9 cellular contexts compared by ENCODE assay signal in genomic region chr3:43773273-43774104, GRCh38.
DNase-seq lines count a peak whose midpoint lies in the region; ATAC-seq, FAIRE-seq and TF ChIP-seq lines count a peak whose summit lies in the region.
"Had no signal": no experiment of that assay in that cellular context is flagged by ENCODE, and none has a peak within 500 bp of the region (broad histone marks: within the 10 kb centered on the region; RNA-seq: fewer than 3 reads in every experiment).

No MANE protein-coding gene starts in this region.

- no peak overlapping the region for H3K27ac Mint-ChIP-seq in activated T-cell treated with anti-CD3 and anti-CD28 coated beads, Interleukin-2, amount 50 U/mL, for 24 hours

- WGBS in right cardiac atrium, result 53% methylated on average over 10 of the region's 10 CpGs
- 71 to 78% methylated on average over 9 to 10 of the region's 10 CpGs for WGBS in testis, 2 donors

- DNase-seq in activated T-cell treated with anti-CD3 and anti-CD28 coated beads, Interleukin-2, amount 50 U/mL, for 24 hours, result peak; percentile 34
- no peak for DNase-seq in activated T-cell treated with anti-CD3 and anti-CD28 coated beads, Interleukin-2, amount 50 U/mL, for 48 hours
- DNase-seq in right cardiac atrium (peak; percentile 39 to 72 (median 68)), testis (peak; percentile 57), GM19239 (ENCODE audit: insufficient read length, low spot score) (no peak)
- no peak for DNase-seq in activated T-cell treated with anti-CD3 and anti-CD28 coated beads, Interleukin-2, amount 50 U/mL, for 4 hours
- DNase-seq: NCI-H2171 treated with DMSO at 0.1 percent for 48 hours had no signal

- no peaks in the 10 kb centered on the region for H3K36me3 Mint-ChIP-seq in activated T-cell treated with anti-CD3 and anti-CD28 coated beads, Interleukin-2, amount 50 U/mL, for 24 hours (ENCODE audit: low read depth)
- H3K36me3 Mint-ChIP-seq in activated T-cell treated with anti-CD3 and anti-CD28 coated beads, Interleukin-2, amount 50 U/mL, for 4 hours (ENCODE audit: insufficient read depth), result no peaks in the 10 kb centered on the region

- no peak for FAIRE-seq in GM19239 (lab: Jason Lieb, UNC)

- H3K4me1 Mint-ChIP-seq in activated T-cell treated with anti-CD3 and anti-CD28 coated beads, Interleukin-2, amount 50 U/mL, for 24 hours (ENCODE audit: low read depth), result peaks cover 33% of the 10 kb centered on the region
- peaks cover 34% of the 10 kb centered on the region for H3K4me1 Mint-ChIP-seq in activated T-cell treated with anti-CD3 and anti-CD28 coated beads, Interleukin-2, amount 50 U/mL, for 4 hours (ENCODE audit: low read depth)

- H3K9me3 ChIP-seq in right cardiac atrium (ENCODE audit: control insufficient read depth, low read length) (no peaks in the 10 kb centered on the region), testis (no peaks in the 10 kb centered on the region)

- no peak overlapping the region for H3K4me3 Mint-ChIP-seq in activated T-cell treated with anti-CD3 and anti-CD28 coated beads, Interleukin-2, amount 50 U/mL, for 24 hours
- H3K4me3 Mint-ChIP-seq in activated T-cell treated with anti-CD3 and anti-CD28 coated beads, Interleukin-2, amount 50 U/mL, for 4 hours, result no peak overlapping the region

- H3K9me3 Mint-ChIP-seq in activated T-cell treated with anti-CD3 and anti-CD28 coated beads, Interleukin-2, amount 50 U/mL, for 24 hours, result no peaks in the 10 kb centered on the region
- H3K9me3 Mint-ChIP-seq in activated T-cell treated with anti-CD3 and anti-CD28 coated beads, Interleukin-2, amount 50 U/mL, for 4 hours, result no peaks in the 10 kb centered on the region

- no peaks in the 10 kb centered on the region for H3K36me3 ChIP-seq in testis (ENCODE audit: low read depth, missing control alignments)

- H3K4me1 ChIP-seq in right cardiac atrium (ENCODE audit: control insufficient read depth, insufficient read depth, low read length), result peaks cover 20% of the 10 kb centered on the region
- peaks cover 21% of the 10 kb centered on the region for H3K4me1 ChIP-seq in testis

- H3K4me3 ChIP-seq in right cardiac atrium (ENCODE audit: low read length) (no peak overlapping the region), testis (no peak overlapping the region)

- TF ChIP-seq POLR2A in testis (IDR thresholded peaks at IDR 0.05), result no peak

- no peak for TF ChIP-seq CTCF in VCaP (conservative IDR thresholded peaks at IDR 0.05)
- no peak for TF ChIP-seq CTCF in testis (IDR thresholded peaks at IDR 0.05)

- H3K27me3 Mint-ChIP-seq in activated T-cell treated with anti-CD3 and anti-CD28 coated beads, Interleukin-2, amount 50 U/mL, for 24 hours, result peaks cover 6% of the 10 kb centered on the region
- H3K27me3 Mint-ChIP-seq in activated T-cell treated with anti-CD3 and anti-CD28 coated beads, Interleukin-2, amount 50 U/mL, for 4 hours (ENCODE audit: low read depth), result no peaks in the 10 kb centered on the region

- H3K27me3 ChIP-seq in right cardiac atrium (ENCODE audit: control insufficient read depth, insufficient read depth), result no peaks in the 10 kb centered on the region
- H3K27me3 ChIP-seq in testis, result no peaks in the 10 kb centered on the region

- ATAC-seq in right cardiac atrium, result no peak
- no peak for ATAC-seq in activated CD4-positive, CD25-positive, alpha-beta regulatory T cell treated with anti-CD3 and anti-CD28 coated beads, Interleukin-2, amount 50 U/mL, for 24 hours
- ATAC-seq in activated T-cell treated with anti-CD3 and anti-CD28 coated beads, Interleukin-2, amount 50 U/mL, for 4 hours, result no peak

- H3K27ac ChIP-seq in VCaP, result peak overlapping the region; percentile 41; the same call in 1 of the 2 replicates
- H3K27ac ChIP-seq in right cardiac atrium (ENCODE audit: low read length), result peak overlapping the region; percentile 25
- H3K27ac ChIP-seq in testis, result no peak overlapping the region

- intact Hi-C loops in right cardiac atrium (cut with DNase I), result no loop called here
- intact Hi-C loops in testis (cut with DNase I; ENCODE audit: low total_unique reads), result no loop called here

Comparison
In these comparisons a context has a peak if more than half of its experiments do, and no peak if none do; other contexts are left out.
1. DNase-seq: peak in activated T-cell treated with anti-CD3 and anti-CD28 coated beads, Interleukin-2, amount 50 U/mL, for 24 hours (single experiment), right cardiac atrium (3 of 3) and testis (single experiment); none in activated T-cell treated with anti-CD3 and anti-CD28 coated beads, Interleukin-2, amount 50 U/mL, for 48 hours (0 of 2), activated T-cell treated with anti-CD3 and anti-CD28 coated beads, Interleukin-2, amount 50 U/mL, for 4 hours (single experiment) and GM19239 (single experiment).
2. H3K27ac ChIP-seq: peak in VCaP (single experiment) and right cardiac atrium (single experiment); none in testis (0 of 2).